In the genomic region with DNA sequence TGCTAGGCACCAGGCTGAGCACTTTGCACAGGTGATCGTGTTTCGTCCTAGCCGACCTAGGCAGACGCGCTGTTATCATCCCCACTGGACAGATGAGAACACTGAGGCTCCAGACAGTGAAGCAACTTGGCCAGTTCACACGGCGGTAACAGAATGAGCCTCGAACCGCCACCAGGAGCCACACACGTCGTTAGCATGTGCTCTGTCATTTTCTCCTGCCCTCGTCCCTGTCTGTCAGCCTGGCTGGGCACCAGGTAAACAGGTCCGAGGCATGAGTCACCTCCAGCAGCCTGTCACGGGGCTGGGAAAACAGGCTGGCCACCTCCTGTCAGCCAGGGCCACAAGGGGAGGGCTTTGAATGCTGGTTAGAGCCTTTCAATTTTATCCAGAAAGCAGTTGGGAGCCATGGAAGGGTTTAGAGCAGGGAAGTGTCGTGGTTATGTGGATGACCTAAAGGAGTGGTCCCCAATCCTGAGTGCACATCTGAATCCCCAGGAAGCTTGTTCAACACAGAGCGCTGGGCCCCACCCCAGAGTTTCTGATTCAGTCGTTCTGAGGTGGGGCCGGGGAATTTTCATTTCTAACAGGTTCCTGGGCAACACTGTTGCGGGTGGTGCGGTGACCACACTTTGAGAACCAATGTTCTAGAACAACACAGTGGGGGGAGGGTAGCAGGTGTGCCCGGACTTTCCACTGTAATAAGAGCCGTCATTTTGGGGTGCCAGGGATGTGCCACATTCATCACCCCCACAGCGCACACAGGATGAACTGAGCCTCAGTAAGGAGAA, we compare ENCODE assay signal across 10 cellular contexts. TPM values are rescaled to one million over a fixed set of nuclear protein-coding genes. Genes with fewer than 3 reads are reported as not detected.
DNase-seq lines count a peak whose midpoint lies in the region; ATAC-seq and TF ChIP-seq lines count a peak whose summit lies in the region.
"Had no signal": no experiment of that assay in that cellular context is flagged by ENCODE, and none has a peak within 500 bp of the region (broad histone marks: within the 10 kb centered on the region; RNA-seq: fewer than 3 reads in every experiment).

No MANE protein-coding gene starts in this region.

- no peak for TF ChIP-seq CTCF in osteoblast (IDR thresholded peaks at IDR 0.05; ENCODE audit: extremely low read depth, low read depth, low read length)

- H3K4me2 ChIP-seq in osteoblast (ENCODE audit: insufficient read depth, low read length): no peak overlapping the region
- H3K4me2 ChIP-seq: neural progenitor cell had no signal

- H3K36me3 ChIP-seq in ACC112 (ENCODE audit: insufficient read depth, low read length) (no peaks in the 10 kb centered on the region), esophagus (ENCODE audit: control insufficient read depth in 2 of 2, insufficient read depth in 2 of 2, low read length in 1 of 2) (no peaks in the 10 kb centered on the region), osteoblast (ENCODE audit: insufficient read depth, low read length) (no peaks in the 10 kb centered on the region)
- H3K36me3 ChIP-seq: neural progenitor cell had no signal

- H3K4me1 ChIP-seq in ACC112 (ENCODE audit: control insufficient read depth, insufficient read depth, low read length, unreplicated experiment) (peaks cover 26% of the 10 kb centered on the region), esophagus (ENCODE audit: control insufficient read depth in 2 of 2, insufficient read depth in 2 of 2, low read length in 1 of 2) (peaks cover 7 to 26% of the 10 kb centered on the region in 2 donors), osteoblast (ENCODE audit: insufficient read depth, low read length) (peaks cover 25% of the 10 kb centered on the region)
- H3K4me1 ChIP-seq: neural progenitor cell had no signal

- H3K27me3 ChIP-seq in ACC112 (ENCODE audit: insufficient read depth, low read length): no peaks in the 10 kb centered on the region
- no peaks in the 10 kb centered on the region for H3K27me3 ChIP-seq in esophagus (ENCODE audit: control insufficient read depth in 1 of 2, insufficient read depth in 2 of 2, low read length in 2 of 2)
- H3K27me3 ChIP-seq in osteoblast (ENCODE audit: insufficient read depth, low read length): no peaks in the 10 kb centered on the region

- H3K79me2 ChIP-seq in ACC112 (ENCODE audit: control insufficient read depth, insufficient read depth, low read length, unreplicated experiment): no peaks in the 10 kb centered on the region
- H3K79me2 ChIP-seq in osteoblast (ENCODE audit: insufficient read depth, low read length): no peaks in the 10 kb centered on the region

- H4K20me1 ChIP-seq in osteoblast (ENCODE audit: insufficient read depth, low read length): no peaks in the 10 kb centered on the region

- H2AFZ ChIP-seq in ACC112 (ENCODE audit: low read length, unreplicated experiment): no peak overlapping the region
- H2AFZ ChIP-seq in osteoblast (ENCODE audit: low read length): no peak overlapping the region
- H2AFZ ChIP-seq: neural progenitor cell had no signal

- WGBS in esophagus, 2 donors: 64 to 66% methylated on average over 23 of the region's 23 CpGs

- peak overlapping the region; percentile 94; the same call in 1 of the 2 replicates for H3K27ac ChIP-seq in ACC112 (ENCODE audit: low read depth, low read length)
- H3K27ac ChIP-seq in esophagus (ENCODE audit: low read depth in 2 of 2, low read length in 1 of 2): peak overlapping the region; percentile 99
- no peak overlapping the region for H3K27ac ChIP-seq in osteoblast (ENCODE audit: low read depth, low read length)
- H3K27ac ChIP-seq: neural progenitor cell had no signal

- peak; percentile 85 for DNase-seq in M059J (ENCODE audit: low read depth)
- DNase-seq in osteoblast (ENCODE audit: insufficient read length, low spot score, missing footprints): peak; percentile 34
- DNase-seq in superior temporal gyrus (ENCODE audit: extremely low spot score): no peak
- DNase-seq in stimulated activated CD4-positive, alpha-beta T cell treated with anti-CD3 and anti-CD28 coated beads, Interleukin-15, amount 100 ng/mL, for 24 hours: no peak
- no peak for DNase-seq in NCI-H2171 (lab: John Stamatoyannopoulos, UW)
- DNase-seq: activated naive CD4-positive, alpha-beta T cell had no signal

- H3K9me3 ChIP-seq in esophagus (ENCODE audit: control insufficient read depth in 2 of 2, insufficient read depth in 1 of 2, low read depth in 1 of 2, low read length in 1 of 2) (no peaks in the 10 kb centered on the region), osteoblast (ENCODE audit: low read depth, low read length) (no peaks in the 10 kb centered on the region)

- no peak for ATAC-seq in HG03571 (IDR thresholded peaks at IDR 0.05; ENCODE audit: unreplicated experiment)

- H3K4me3 ChIP-seq in ACC112 (ENCODE audit: low read depth, low read length) (no peak overlapping the region), esophagus (ENCODE audit: low read depth in 1 of 2, low read length in 2 of 2) (no peak overlapping the region), osteoblast (ENCODE audit: insufficient read depth, low read length) (no peak overlapping the region)
- H3K4me3 ChIP-seq: neural progenitor cell had no signal

RNA-seq across cellular contexts. Expression of gene DUSP1, which starts 39.5 kb away (rescaled TPM):
- total RNA-seq in M059J (2014; rRNA removed; shearing (Covaris generic)): 80.5 and 91.9 TPM in 2 replicates
- 100 to 1,000 TPM in 1 of 2 donors, 10 to 100 TPM in 1; 90.4 to 129 TPM for polyA plus RNA-seq in esophagus
- total RNA-seq in osteoblast: 69.2 and 74.6 TPM in 2 replicates

Comparison
In these comparisons a context has a peak if more than half of its experiments do, and no peak if none do; other contexts are left out.
1. DNase-seq: peak in M059J (single experiment) and osteoblast (single experiment); none in superior temporal gyrus (single experiment), stimulated activated CD4-positive, alpha-beta T cell treated with anti-CD3 and anti-CD28 coated beads, Interleukin-15, amount 100 ng/mL, for 24 hours (single experiment) and NCI-H2171 (single experiment).